Comparison of ENCODE assay signal across 8 cellular contexts in the genomic region with DNA sequence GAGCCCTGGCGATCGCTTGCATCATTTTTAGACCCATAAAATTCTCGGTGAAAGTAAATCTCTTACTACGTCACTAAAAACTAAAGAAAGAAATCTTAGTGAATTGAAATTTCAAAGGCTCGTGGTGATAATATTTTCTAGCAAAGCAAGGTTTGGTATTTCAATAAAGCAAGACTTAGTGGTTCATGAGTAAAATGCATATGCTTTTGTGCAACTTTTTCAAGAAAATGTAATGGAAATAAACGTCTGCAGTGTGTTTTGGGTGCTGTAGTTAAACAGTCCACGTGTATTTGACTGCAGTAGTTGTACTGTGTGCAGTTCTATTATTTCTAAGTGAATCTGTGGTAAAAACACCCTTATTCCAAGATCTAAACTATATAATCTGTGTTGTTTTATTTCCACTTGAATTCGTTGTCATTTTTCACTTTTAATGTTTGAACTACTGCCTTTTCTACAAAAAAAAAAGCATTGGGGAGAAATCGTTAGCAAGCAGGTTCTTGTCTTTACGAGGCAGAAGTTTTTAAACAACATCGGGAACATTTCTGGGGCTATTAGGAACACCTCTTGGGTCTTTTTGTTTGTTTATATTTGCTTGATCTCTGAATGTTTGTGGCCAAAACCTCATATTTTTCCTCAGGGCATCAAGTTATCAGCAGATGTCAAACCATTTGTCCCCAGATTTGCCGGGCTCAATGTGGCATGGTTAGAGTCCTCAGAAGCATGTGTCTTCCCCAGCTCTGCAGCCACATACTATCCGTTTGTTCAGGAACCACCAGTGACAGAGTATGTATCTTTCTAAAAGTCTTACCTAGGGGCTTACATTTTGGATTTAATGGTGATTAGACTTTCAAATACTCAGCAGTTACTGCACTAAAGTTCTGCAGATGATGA. TPM values are rescaled to one million over a fixed set of nuclear protein-coding genes. Genes with fewer than 3 reads are reported as not detected.
DNase-seq lines count a peak whose midpoint lies in the region; ATAC-seq and TF ChIP-seq lines count a peak whose summit lies in the region.

No MANE protein-coding gene starts in this region.

- intact Hi-C loops in activated B cell treated with CpG ODN at 0.5 μM for 24 hours (cut with micrococcal nuclease) = loop anchor here (1.0 to 10.0 kb wide), 2 partner anchors 230 to 1486 kb away; a partner anchor contains a TSS

- H3K9me3 Mint-ChIP-seq in T-helper 1 cell treated with Interleukin-12 subunit alpha and Interleukin-12 subunit beta and Interleukin-4 antibody, amounts not matched to agents 30 μg/mL and 1 μg/mL, for 36 hours = no peaks in the 10 kb centered on the region
- H3K9me3 Mint-ChIP-seq in activated B cell treated with CpG ODN at 0.5 μM for 24 hours = no peaks in the 10 kb centered on the region

- no peaks in the 10 kb centered on the region for H3K9me3 ChIP-seq in hepatocyte (ENCODE audit: low read depth)

- H3K4me1 Mint-ChIP-seq in T-helper 1 cell treated with Interleukin-12 subunit alpha and Interleukin-12 subunit beta and Interleukin-4 antibody, amounts not matched to agents 30 μg/mL and 1 μg/mL, for 36 hours (ENCODE audit: low read depth) = peaks cover 62% of the 10 kb centered on the region
- peaks cover 56% of the 10 kb centered on the region for H3K4me1 Mint-ChIP-seq in activated B cell treated with CpG ODN at 0.5 μM for 24 hours

- H3K9me2 ChIP-seq in hepatocyte (replicated peaks; ENCODE audit: insufficient read depth) = no peaks in the 10 kb centered on the region

- H3K27me3 Mint-ChIP-seq in T-helper 1 cell treated with Interleukin-12 subunit alpha and Interleukin-12 subunit beta and Interleukin-4 antibody, amounts not matched to agents 30 μg/mL and 1 μg/mL, for 36 hours (ENCODE audit: low read depth) = no peaks in the 10 kb centered on the region
- H3K27me3 Mint-ChIP-seq in activated B cell treated with CpG ODN at 0.5 μM for 24 hours = no peaks in the 10 kb centered on the region

- peak overlapping the region; percentile 85 for H3K4me3 Mint-ChIP-seq in T-helper 1 cell treated with Interleukin-12 subunit alpha and Interleukin-12 subunit beta and Interleukin-4 antibody, amounts not matched to agents 30 μg/mL and 1 μg/mL, for 36 hours
- peak overlapping the region; percentile 91 for H3K4me3 Mint-ChIP-seq in activated B cell treated with CpG ODN at 0.5 μM for 24 hours

- H3K36me3 ChIP-seq in hepatocyte (replicated peaks; ENCODE audit: insufficient read depth, low read depth) = no peaks in the 10 kb centered on the region

- no peak for DNase-seq in T-helper 1 cell
- DNase-seq in activated B cell treated with CpG ODN at 0.5 μM for 24 hours = no peak
- DNase-seq in hepatocyte (ENCODE audit: low spot score) = no peak
- no peak for DNase-seq in AG08395 (ENCODE audit: low spot score)
- no peak for DNase-seq in activated CD4-positive, CD25-positive, alpha-beta regulatory T cell (lab: John Stamatoyannopoulos, UW)

- peaks cover 7% of the 10 kb centered on the region for H4K20me1 ChIP-seq in hepatocyte (ENCODE audit: insufficient read depth, poor library complexity, severe bottlenecking)

- POLR2A ChIA-PET in activated B cell treated with CpG ODN at 0.5 μM for 24 hours (lab: Charles Lee) = interaction anchor here (0.6 to 2.1 kb wide), 4 partner anchors 9 to 229 kb away, joined by 3 to 19 read pairs (median 8); a partner anchor contains a TSS

- peak overlapping the region; percentile 99 for H3K27ac ChIP-seq in hepatocyte
- H3K27ac ChIP-seq in skin epidermis = peak overlapping the region; percentile 44 to 100 (median 99)

- H3K4me2 ChIP-seq in hepatocyte = peak overlapping the region; percentile 88

- peaks cover 80% of the 10 kb centered on the region for H3K79me2 ChIP-seq in hepatocyte

- TF ChIP-seq CTCF in activated B cell treated with CpG ODN at 0.5 μM for 24 hours (IDR thresholded peaks at IDR 0.05) = no peak
- TF ChIP-seq CTCF in hepatocyte (IDR thresholded peaks at IDR 0.05; ENCODE audit: poor library complexity) = no peak

- 4% methylated on average over 13 of the region's 13 CpGs for WGBS in hepatocyte (ENCODE audit: low lambda C conversion rate, missing lambda C conversion rate)

- H3K36me3 Mint-ChIP-seq in T-helper 1 cell treated with Interleukin-12 subunit alpha and Interleukin-12 subunit beta and Interleukin-4 antibody, amounts not matched to agents 30 μg/mL and 1 μg/mL, for 36 hours (ENCODE audit: low read depth) = peaks cover 48% of the 10 kb centered on the region
- H3K36me3 Mint-ChIP-seq in activated B cell treated with CpG ODN at 0.5 μM for 24 hours (ENCODE audit: low read depth) = peaks cover 80% of the 10 kb centered on the region

- no peak for ATAC-seq in activated B cell treated with CpG ODN at 0.5 μM for 24 hours (ENCODE audit: low read depth)
- ATAC-seq in GM21423 (IDR thresholded peaks at IDR 0.05; ENCODE audit: unreplicated experiment) = no peak

- H3K27ac Mint-ChIP-seq in T-helper 1 cell treated with Interleukin-12 subunit alpha and Interleukin-12 subunit beta and Interleukin-4 antibody, amounts not matched to agents 30 μg/mL and 1 μg/mL, for 36 hours = peak overlapping the region; percentile 96
- peak overlapping the region; percentile 98 for H3K27ac Mint-ChIP-seq in activated B cell treated with CpG ODN at 0.5 μM for 24 hours

- H3K4me1 ChIP-seq in hepatocyte (ENCODE audit: insufficient read depth) = peaks cover 25% of the 10 kb centered on the region

- H3K27me3 ChIP-seq in hepatocyte = no peaks in the 10 kb centered on the region

- no peak overlapping the region for H2AFZ ChIP-seq in hepatocyte

- CTCF ChIA-PET in activated B cell treated with CpG ODN at 0.5 μM for 24 hours (lab: Charles Lee) = interaction anchor here (0.7 to 1.2 kb wide), 2 partner anchors 229 to 462 kb away, joined by 3 to 5 read pairs; no protein-coding TSS in a partner anchor

- peak overlapping the region; percentile 43 for H3K4me3 ChIP-seq in hepatocyte
- H3K4me3 ChIP-seq in skin epidermis = peak overlapping the region; percentile 53 to 78 (median 71)

RNA-seq across cellular contexts. Expression of a gene that starts 1.0 kb away (rescaled TPM):
- total RNA-seq in activated B cell treated with CpG ODN at 0.5 μM for 24 hours = 81.5 and 97.1 TPM in 2 replicates
- 43.8 and 48.2 TPM in 2 replicates for total RNA-seq in hepatocyte
- 30.2 and 30.6 TPM in 2 replicates for polyA plus RNA-seq in hepatocyte

RNA-seq across cellular contexts. Expression of a gene that starts 8.3 kb away (rescaled TPM):
- total RNA-seq in activated B cell treated with CpG ODN at 0.5 μM for 24 hours = 23.7 and 23.9 TPM in 2 replicates
- 77.1 and 85.1 TPM in 2 replicates for total RNA-seq in hepatocyte
- 136 and 145 TPM in 2 replicates for polyA plus RNA-seq in hepatocyte
